In genomic region chrX:13013353-13014110, GRCh38 we compare ENCODE assay signal across 9 cellular contexts. TPM values are rescaled to one million over a fixed set of nuclear protein-coding genes. Genes with fewer than 3 reads are reported as not detected.
DNase-seq lines count a peak whose midpoint lies in the region; ATAC-seq and TF ChIP-seq lines count a peak whose summit lies in the region.
"Had no signal": no experiment of that assay in that cellular context is flagged by ENCODE, and none has a peak within 500 bp of the region (broad histone marks: within the 10 kb centered on the region; RNA-seq: fewer than 3 reads in every experiment).

No MANE protein-coding gene starts in this region.

- no peak for TF ChIP-seq CTCF in testis (IDR thresholded peaks at IDR 0.05)

- H3K4me3 ChIP-seq in testis: no peak overlapping the region

- no peaks in the 10 kb centered on the region for H3K9me3 ChIP-seq in testis

- intact Hi-C loops in left cardiac atrium (cut with DNase I): no loop called here
- intact Hi-C loops in testis (cut with DNase I; ENCODE audit: low total_unique reads): no loop called here

- no peaks in the 10 kb centered on the region for H3K27me3 ChIP-seq in testis

- no peak for TF ChIP-seq POLR2A in testis (IDR thresholded peaks at IDR 0.05)

- peak overlapping the region in 1 of 2 donors; percentile 50 for H3K27ac ChIP-seq in testis

- 31 to 52% methylated on average over 8 of the region's 8 CpGs for WGBS in testis, 2 donors

- no peaks in the 10 kb centered on the region for H3K36me3 ChIP-seq in testis (ENCODE audit: low read depth, missing control alignments)

- no peaks in the 10 kb centered on the region for H3K4me1 ChIP-seq in testis

- ATAC-seq in HG03064 (IDR thresholded peaks at IDR 0.05; ENCODE audit: low read depth, unreplicated experiment) (peak; percentile 78), left cardiac atrium (peak; percentile 70 to 84)

- DNase-seq in stimulated activated CD4-positive, alpha-beta T cell treated with anti-CD3 and anti-CD28 coated beads, Interleukin-4, amount 100 ng/mL, for 24 hours: peak; percentile 34
- no peak for DNase-seq in stimulated activated CD4-positive, alpha-beta T cell treated with anti-CD3 and anti-CD28 coated beads, Interleukin-4, amount 100 ng/mL, for 1 hour
- peak; percentile 86 for DNase-seq in SIG-M5 treated with dmso at 0.1 percent for 504 hours (lab: John Stamatoyannopoulos, UW; ENCODE audit: unreplicated experiment)
- peak; percentile 39 for DNase-seq in left cardiac atrium
- DNase-seq in testis: peak; percentile 42
- DNase-seq in NCI-H774 (lab: John Stamatoyannopoulos, UW): no peak
- no peak for DNase-seq in kidney glomerular epithelial cell (lab: John Stamatoyannopoulos, UW)

RNA-seq across cellular contexts. Expression of gene FAM9C, which starts 30.9 kb away (rescaled TPM):
- total RNA-seq in left cardiac atrium: not detected
- total RNA-seq in testis: 1 to 10 TPM; 2.8 to 9.5 TPM
- 4.7 TPM for polyA plus RNA-seq in testis (ENCODE audit: insufficient read depth, low read depth, low replicate concordance)
- total RNA-seq: renal cortical epithelial cell had no signal

RNA-seq across cellular contexts. Expression of gene TMSB4X, which starts 38.6 kb away (rescaled TPM):
- total RNA-seq in left cardiac atrium (1,000 to 10,000 TPM; 1,546 to 1,715 TPM), testis (100 to 1,000 TPM; 384 to 669 TPM)
- polyA plus RNA-seq in testis (ENCODE audit: insufficient read depth, low read depth, low replicate concordance): 1,448 TPM

Comparison
In these comparisons a context has a peak if more than half of its experiments do, and no peak if none do; other contexts are left out.
1. DNase-seq: peak in stimulated activated CD4-positive, alpha-beta T cell treated with anti-CD3 and anti-CD28 coated beads, Interleukin-4, amount 100 ng/mL, for 24 hours (single experiment), SIG-M5 treated with dmso at 0.1 percent for 504 hours (single experiment), left cardiac atrium (single experiment) and testis (single experiment); none in stimulated activated CD4-positive, alpha-beta T cell treated with anti-CD3 and anti-CD28 coated beads, Interleukin-4, amount 100 ng/mL, for 1 hour (single experiment), NCI-H774 (single experiment) and kidney glomerular epithelial cell (single experiment).